1 cellular context compared by ENCODE assay signal in the genomic region with DNA sequence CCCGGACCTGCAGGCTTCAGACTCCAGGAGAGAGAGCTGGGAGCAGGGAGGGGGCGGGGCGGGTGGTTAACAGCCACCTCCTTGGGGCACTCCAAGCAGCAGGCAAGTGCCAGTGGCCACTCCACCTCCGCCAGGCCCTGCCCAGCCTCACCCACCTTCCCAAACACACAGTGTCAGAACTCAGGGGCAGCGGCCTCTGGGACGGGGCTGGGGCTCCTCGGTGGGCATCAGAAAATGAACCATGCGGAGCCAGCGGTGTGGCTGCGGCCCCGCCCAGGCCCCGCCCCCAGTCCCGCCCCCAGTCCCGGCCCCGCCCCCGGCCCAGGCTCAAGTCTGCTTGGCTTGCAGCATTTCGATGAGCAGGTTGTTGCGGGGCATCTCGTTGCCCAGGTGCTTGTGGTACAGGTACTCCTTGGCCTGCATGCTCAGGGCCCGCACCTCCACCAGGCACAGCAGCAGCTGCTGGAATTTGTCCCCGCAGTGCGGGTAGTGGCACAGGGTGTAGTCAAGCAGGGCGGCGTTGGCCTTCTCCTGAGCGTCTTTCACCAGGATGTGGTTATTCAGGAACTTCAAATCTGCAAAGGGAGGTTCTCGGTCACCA.
TF ChIP-seq lines count a peak whose summit lies in the region.

No MANE protein-coding gene starts in this region.

TF ChIP-seq in K562, 482 proteins besides CTCF, POLR2A, EP300 and RAD21:
- TF ChIP-seq NR4A1 (CRISPR knock-in tag; IDR thresholded peaks at IDR 0.05) = no peak
- no peak for TF ChIP-seq NR4A1 (tag; IDR thresholded peaks at IDR 0.05)
- TF ChIP-seq, protein P1, sequence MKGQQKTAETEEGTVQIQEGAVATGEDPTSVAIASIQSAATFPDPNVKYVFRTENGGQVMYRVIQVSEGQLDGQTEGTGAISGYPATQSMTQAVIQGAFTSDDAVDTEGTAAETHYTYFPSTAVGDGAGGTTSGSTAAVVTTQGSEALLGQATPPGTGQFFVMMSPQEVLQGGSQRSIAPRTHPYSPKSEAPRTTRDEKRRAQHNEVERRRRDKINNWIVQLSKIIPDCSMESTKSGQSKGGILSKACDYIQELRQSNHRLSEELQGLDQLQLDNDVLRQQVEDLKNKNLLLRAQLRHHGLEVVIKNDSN (CRISPR knock-in tag; IDR thresholded peaks at IDR 0.05) = 0 out of 2 replicates have a peak, but pooled peaks have one; percentile 27
- no peak for TF ChIP-seq BHLHE40 (IDR thresholded peaks at IDR 0.05; ENCODE audit: low read length)
- no peak for TF ChIP-seq ZNF311 (CRISPR knock-in tag; IDR thresholded peaks at IDR 0.05)
- TF ChIP-seq BDP1 (IDR thresholded peaks at IDR 0.05; ENCODE audit: insufficient read depth, insufficient read length) = no peak
- no peak for TF ChIP-seq ZNF217 (CRISPR knock-in tag; IDR thresholded peaks at IDR 0.05)
- 0 out of 2 replicates have a peak, but pooled peaks have one; percentile 49 for TF ChIP-seq FOXP1 (CRISPR knock-in tag; IDR thresholded peaks at IDR 0.05)
- TF ChIP-seq, protein P2, sequence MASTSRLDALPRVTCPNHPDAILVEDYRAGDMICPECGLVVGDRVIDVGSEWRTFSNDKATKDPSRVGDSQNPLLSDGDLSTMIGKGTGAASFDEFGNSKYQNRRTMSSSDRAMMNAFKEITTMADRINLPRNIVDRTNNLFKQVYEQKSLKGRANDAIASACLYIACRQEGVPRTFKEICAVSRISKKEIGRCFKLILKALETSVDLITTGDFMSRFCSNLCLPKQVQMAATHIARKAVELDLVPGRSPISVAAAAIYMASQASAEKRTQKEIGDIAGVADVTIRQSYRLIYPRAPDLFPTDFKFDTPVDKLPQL (IDR thresholded peaks at IDR 0.05; ENCODE audit: extremely low read depth, insufficient read length) = no peak
- TF ChIP-seq, protein P3, sequence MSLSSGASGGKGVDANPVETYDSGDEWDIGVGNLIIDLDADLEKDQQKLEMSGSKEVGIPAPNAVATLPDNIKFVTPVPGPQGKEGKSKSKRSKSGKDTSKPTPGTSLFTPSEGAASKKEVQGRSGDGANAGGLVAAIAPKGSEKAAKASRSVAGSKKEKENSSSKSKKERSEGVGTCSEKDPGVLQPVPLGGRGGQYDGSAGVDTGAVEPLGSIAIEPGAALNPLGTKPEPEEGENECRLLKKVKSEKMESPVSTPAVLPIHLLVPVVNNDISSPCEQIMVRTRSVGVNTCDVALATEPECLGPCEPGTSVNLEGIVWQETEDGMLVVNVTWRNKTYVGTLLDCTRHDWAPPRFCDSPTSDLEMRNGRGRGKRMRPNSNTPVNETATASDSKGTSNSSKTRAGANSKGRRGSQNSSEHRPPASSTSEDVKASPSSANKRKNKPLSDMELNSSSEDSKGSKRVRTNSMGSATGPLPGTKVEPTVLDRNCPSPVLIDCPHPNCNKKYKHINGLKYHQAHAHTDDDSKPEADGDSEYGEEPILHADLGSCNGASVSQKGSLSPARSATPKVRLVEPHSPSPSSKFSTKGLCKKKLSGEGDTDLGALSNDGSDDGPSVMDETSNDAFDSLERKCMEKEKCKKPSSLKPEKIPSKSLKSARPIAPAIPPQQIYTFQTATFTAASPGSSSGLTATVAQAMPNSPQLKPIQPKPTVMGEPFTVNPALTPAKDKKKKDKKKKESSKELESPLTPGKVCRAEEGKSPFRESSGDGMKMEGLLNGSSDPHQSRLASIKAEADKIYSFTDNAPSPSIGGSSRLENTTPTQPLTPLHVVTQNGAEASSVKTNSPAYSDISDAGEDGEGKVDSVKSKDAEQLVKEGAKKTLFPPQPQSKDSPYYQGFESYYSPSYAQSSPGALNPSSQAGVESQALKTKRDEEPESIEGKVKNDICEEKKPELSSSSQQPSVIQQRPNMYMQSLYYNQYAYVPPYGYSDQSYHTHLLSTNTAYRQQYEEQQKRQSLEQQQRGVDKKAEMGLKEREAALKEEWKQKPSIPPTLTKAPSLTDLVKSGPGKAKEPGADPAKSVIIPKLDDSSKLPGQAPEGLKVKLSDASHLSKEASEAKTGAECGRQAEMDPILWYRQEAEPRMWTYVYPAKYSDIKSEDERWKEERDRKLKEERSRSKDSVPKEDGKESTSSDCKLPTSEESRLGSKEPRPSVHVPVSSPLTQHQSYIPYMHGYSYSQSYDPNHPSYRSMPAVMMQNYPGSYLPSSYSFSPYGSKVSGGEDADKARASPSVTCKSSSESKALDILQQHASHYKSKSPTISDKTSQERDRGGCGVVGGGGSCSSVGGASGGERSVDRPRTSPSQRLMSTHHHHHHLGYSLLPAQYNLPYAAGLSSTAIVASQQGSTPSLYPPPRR (CRISPR knock-in tag; IDR thresholded peaks at IDR 0.05; ENCODE audit: borderline replicate concordance) = no peak
- no peak for TF ChIP-seq ZNF324 (CRISPR knock-in tag; IDR thresholded peaks at IDR 0.05)
- TF ChIP-seq THRB (CRISPR knock-in tag; conservative IDR thresholded peaks at IDR 0.05) = no peak
- no peak for TF ChIP-seq MITF (IDR thresholded peaks at IDR 0.05)
- TF ChIP-seq MAX (CRISPR knock-in tag; IDR thresholded peaks at IDR 0.05) = no peak
- no peak for TF ChIP-seq BRF1 (IDR thresholded peaks at IDR 0.05; ENCODE audit: borderline replicate concordance, extremely low read depth, insufficient read length)
- TF ChIP-seq RBM39 (optimal IDR thresholded peaks at IDR 0.05; ENCODE audit: low read depth, low read length) = no peak
- TF ChIP-seq ARID2 (IDR thresholded peaks at IDR 0.05) = no peak
- no peak for TF ChIP-seq NFRKB (IDR thresholded peaks at IDR 0.05; ENCODE audit: low read depth)
- no peak for TF ChIP-seq PHF21A (IDR thresholded peaks at IDR 0.05; ENCODE audit: borderline replicate concordance, low read depth)
- TF ChIP-seq NFIX (CRISPR knock-in tag; IDR thresholded peaks at IDR 0.05; ENCODE audit: low read depth) = no peak
- TF ChIP-seq ZFP36 (IDR thresholded peaks at IDR 0.05; ENCODE audit: low read depth, low read length, partially characterized antibody) = no peak
- TF ChIP-seq CEBPG (CRISPR knock-in tag; IDR thresholded peaks at IDR 0.05) = 0 out of 2 replicates have a peak, but pooled peaks have one; percentile 26
- TF ChIP-seq CEBPG (tag; conservative IDR thresholded peaks at IDR 0.05 in 1 of 2, IDR thresholded peaks at IDR 0.05 in 1 of 2) = no peak
- no peak for TF ChIP-seq RCOR1 (IDR thresholded peaks at IDR 0.05; ENCODE audit: borderline replicate concordance in 1 of 2, low read depth in 2 of 2, low read length in 2 of 2)
- TF ChIP-seq, protein P4, sequence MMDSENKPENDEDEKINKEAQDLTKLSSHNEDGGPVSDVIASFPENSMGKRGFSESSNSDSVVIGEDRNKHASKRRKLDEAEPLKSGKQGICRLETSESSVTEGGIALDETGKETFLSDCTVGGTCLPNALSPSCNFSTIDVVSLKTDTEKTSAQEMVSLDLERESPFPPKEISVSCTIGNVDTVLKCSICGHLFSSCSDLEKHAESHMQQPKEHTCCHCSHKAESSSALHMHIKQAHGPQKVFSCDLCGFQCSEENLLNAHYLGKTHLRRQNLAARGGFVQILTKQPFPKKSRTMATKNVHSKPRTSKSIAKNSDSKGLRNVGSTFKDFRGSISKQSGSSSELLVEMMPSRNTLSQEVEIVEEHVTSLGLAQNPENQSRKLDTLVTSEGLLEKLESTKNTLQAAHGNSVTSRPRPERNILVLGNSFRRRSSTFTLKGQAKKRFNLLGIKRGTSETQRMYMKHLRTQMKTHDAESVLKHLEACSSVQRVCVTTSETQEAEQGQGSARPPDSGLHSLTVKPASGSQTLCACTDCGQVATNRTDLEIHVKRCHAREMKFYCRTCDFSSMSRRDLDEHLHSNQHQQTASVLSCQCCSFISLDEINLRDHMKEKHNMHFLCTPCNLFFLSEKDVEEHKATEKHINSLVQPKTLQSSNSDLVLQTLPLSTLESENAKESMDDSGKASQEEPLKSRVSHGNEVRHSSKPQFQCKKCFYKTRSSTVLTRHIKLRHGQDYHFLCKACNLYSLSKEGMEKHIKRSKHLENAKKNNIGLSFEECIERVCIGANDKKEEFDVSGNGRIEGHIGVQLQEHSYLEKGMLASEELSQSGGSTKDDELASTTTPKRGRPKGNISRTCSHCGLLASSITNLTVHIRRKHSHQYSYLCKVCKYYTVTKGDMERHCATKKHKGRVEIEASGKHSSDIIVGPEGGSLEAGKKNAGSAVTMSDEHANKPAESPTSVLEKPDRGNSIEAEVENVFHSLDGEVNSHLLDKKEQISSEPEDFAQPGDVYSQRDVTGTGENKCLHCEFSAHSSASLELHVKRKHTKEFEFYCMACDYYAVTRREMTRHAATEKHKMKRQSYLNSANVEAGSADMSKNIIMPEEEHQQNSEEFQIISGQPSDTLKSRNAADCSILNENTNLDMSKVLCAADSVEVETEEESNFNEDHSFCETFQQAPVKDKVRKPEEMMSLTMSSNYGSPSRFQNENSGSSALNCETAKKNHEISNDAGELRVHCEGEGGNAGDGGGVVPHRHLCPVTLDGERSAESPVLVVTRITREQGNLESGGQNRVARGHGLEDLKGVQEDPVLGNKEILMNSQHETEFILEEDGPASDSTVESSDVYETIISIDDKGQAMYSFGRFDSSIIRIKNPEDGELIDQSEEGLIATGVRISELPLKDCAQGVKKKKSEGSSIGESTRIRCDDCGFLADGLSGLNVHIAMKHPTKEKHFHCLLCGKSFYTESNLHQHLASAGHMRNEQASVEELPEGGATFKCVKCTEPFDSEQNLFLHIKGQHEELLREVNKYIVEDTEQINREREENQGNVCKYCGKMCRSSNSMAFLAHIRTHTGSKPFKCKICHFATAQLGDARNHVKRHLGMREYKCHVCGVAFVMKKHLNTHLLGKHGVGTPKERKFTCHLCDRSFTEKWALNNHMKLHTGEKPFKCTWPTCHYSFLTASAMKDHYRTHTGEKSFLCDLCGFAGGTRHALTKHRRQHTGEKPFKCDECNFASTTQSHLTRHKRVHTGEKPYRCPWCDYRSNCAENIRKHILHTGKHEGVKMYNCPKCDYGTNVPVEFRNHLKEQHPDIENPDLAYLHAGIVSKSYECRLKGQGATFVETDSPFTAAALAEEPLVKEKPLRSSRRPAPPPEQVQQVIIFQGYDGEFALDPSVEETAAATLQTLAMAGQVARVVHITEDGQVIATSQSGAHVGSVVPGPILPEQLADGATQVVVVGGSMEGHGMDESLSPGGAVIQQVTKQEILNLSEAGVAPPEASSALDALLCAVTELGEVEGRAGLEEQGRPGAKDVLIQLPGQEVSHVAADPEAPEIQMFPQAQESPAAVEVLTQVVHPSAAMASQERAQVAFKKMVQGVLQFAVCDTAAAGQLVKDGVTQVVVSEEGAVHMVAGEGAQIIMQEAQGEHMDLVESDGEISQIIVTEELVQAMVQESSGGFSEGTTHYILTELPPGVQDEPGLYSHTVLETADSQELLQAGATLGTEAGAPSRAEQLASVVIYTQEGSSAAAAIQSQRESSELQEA (IDR thresholded peaks at IDR 0.05; ENCODE audit: low read depth) = no peak
- no peak for TF ChIP-seq KDM4B (IDR thresholded peaks at IDR 0.05; ENCODE audit: borderline replicate concordance in 2 of 2, low read depth in 1 of 2)
- no peak for TF ChIP-seq JUN (IDR thresholded peaks at IDR 0.05; ENCODE audit: borderline replicate concordance, low read depth, low read length)
- TF ChIP-seq JUN (CRISPR knock-in tag; IDR thresholded peaks at IDR 0.05; ENCODE audit: borderline replicate concordance) = no peak
